9 cellular contexts compared by ENCODE assay signal in the genomic region with DNA sequence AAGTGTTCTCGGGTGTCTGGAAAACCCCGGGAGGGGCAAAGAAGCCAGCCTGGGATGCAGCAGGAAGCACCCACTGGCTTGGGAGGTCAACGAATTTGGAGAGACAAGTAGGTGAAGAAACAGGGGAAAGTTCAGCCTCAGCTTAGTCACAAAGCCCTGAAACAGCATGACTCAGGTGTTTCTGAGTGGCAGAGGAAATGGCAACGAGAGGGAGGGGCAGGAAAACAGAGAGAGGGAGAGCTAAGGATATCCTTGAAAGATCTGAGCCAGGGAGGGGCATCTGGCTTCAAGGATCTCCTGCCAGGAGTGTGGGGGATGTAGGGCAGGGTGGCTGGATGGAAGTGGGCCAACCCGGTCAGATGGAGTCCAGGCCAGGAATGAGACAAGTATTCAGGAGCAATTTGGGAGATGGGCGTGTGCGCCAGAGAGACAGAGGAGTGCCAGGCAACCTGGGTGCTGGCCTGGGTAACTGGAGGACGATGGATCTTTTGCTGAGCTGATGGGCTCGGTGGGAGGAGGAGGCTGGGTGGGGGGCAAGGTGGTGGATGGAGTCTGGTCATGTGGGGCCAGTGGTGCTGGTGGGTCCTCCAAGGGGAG. TPM values are rescaled to one million over a fixed set of nuclear protein-coding genes. Genes with fewer than 3 reads are reported as not detected.
A peak's percentile ranks its signal among the peaks of the same experiment; 100 is the strongest.
DNase-seq lines count a peak whose midpoint lies in the region; ATAC-seq, FAIRE-seq and TF ChIP-seq lines count a peak whose summit lies in the region.
"Had no signal": no experiment of that assay in that cellular context is flagged by ENCODE, and none has a peak within 500 bp of the region (broad histone marks: within the 10 kb centered on the region; RNA-seq: fewer than 3 reads in every experiment).

No MANE protein-coding gene starts in this region.

- H3K79me2 ChIP-seq in PC-3 (ENCODE audit: low read length), result no peaks in the 10 kb centered on the region
- H3K79me2 ChIP-seq in HepG2 (ENCODE audit: insufficient read depth, low read length), result no peaks in the 10 kb centered on the region

- H4K20me1 ChIP-seq in PC-3 (ENCODE audit: low read length), result no peaks in the 10 kb centered on the region
- H4K20me1 ChIP-seq in HepG2 (ENCODE audit: insufficient read depth, low read length), result no peaks in the 10 kb centered on the region

- ATAC-seq in PC-3, result peak; percentile 76
- peak; percentile 42 for ATAC-seq in HepG2
- ATAC-seq in thoracic aorta (ENCODE audit: insufficient number of reproducible peaks, low FRiP score, low read depth), result peak; percentile 96
- no peak for ATAC-seq in GM21737 (IDR thresholded peaks at IDR 0.05; ENCODE audit: unreplicated experiment)
- no peak for ATAC-seq in effector memory CD8-positive, alpha-beta T cell (replicated peaks)

- POLR2A ChIA-PET in PC-3 (lab: Charles Lee; ENCODE audit: unreplicated experiment), result interaction anchor here (0.6 to 1.6 kb wide), 5 partner anchors 12 to 31 kb away, joined by 4 to 12 read pairs (median 5); no protein-coding TSS in a partner anchor
- POLR2A ChIA-PET in HepG2 (lab: Yijun Ruan, JAX), result interaction anchor here (0.6 to 4.6 kb wide), 16 partner anchors 9 to 141 kb away, joined by 3 to 140 read pairs (median 8); partner anchors contain the start of genes ABCC3 and LUC7L3

- TF ChIP-seq CTCF in GM12865 (IDR thresholded peaks at IDR 0.05; ENCODE audit: insufficient read depth, low read depth, low read length, missing control alignments) (no peak), PC-3 (conservative IDR thresholded peaks at IDR 0.05; ENCODE audit: low read depth, low read length) (no peak), brain microvascular endothelial cell (IDR thresholded peaks at IDR 0.05; ENCODE audit: low read depth, low read length, missing control alignments) (no peak), HepG2 (CRISPR knock-in tag; IDR thresholded peaks at IDR 0.05) (no peak), thoracic aorta (IDR thresholded peaks at IDR 0.05) (no peak)

- H3K9me3 ChIP-seq in PC-3 (ENCODE audit: low read length) (no peaks in the 10 kb centered on the region), HepG2 (ENCODE audit: low read length) (no peaks in the 10 kb centered on the region), thoracic aorta (no peaks in the 10 kb centered on the region)

- H3K4me3 Mint-ChIP-seq in effector memory CD8-positive, alpha-beta T cell, result no peak overlapping the region

- peak; percentile 31 to 94; a peak in 3 of 4 replicates for TF ChIP-seq EP300 in HepG2 (IDR thresholded peaks at IDR 0.05; ENCODE audit: low read depth in 2 of 2, low read length in 2 of 2)
- TF ChIP-seq EP300 in HepG2 (CRISPR knock-in tag; IDR thresholded peaks at IDR 0.05; ENCODE audit: borderline replicate concordance), result peak; percentile 96

- peak; percentile 99 for FAIRE-seq in HepG2 (lab: Jason Lieb, UNC)
- FAIRE-seq: frontal cortex had no signal

- H3K27me3 Mint-ChIP-seq in effector memory CD8-positive, alpha-beta T cell, result peaks cover 17 to 35% of the 10 kb centered on the region in 2 donors

- intact Hi-C loops in PC-3 (cut with micrococcal nuclease), result loop anchor here (1.0 kb wide), 2 partner anchors 24 to 31 kb away; no protein-coding TSS in a partner anchor
- intact Hi-C loops in HepG2 (cut with micrococcal nuclease; ENCODE audit: unreplicated experiment), result loop anchor here (2.0 kb wide), 1 partner anchor 17 kb away; no protein-coding TSS in a partner anchor

- H3K4me3 ChIP-seq in GM12865 (ENCODE audit: low read depth, low read length), result no peak overlapping the region
- peak overlapping the region; percentile 26; the same call in 1 of the 2 replicates for H3K4me3 ChIP-seq in PC-3 (ENCODE audit: low read length)
- H3K4me3 ChIP-seq in brain microvascular endothelial cell (ENCODE audit: low read depth, low read length), result no peak overlapping the region
- peak overlapping the region in 1 of 3 experiments; percentile 11; a peak in 2 of 6 replicates for H3K4me3 ChIP-seq in HepG2 (replicated peaks in 1 of 3; ENCODE audit: insufficient read depth in 1 of 3, low read depth in 2 of 3, low read length in 3 of 3)
- H3K4me3 ChIP-seq in thoracic aorta, result no peak overlapping the region

- CTCF ChIA-PET in PC-3 (lab: Charles Lee) (interaction anchor here (0.6 to 2.4 kb wide), 6 partner anchors 23 to 33 kb away, joined by 3 to 13 read pairs (median 4); no protein-coding TSS in a partner anchor), HepG2 (lab: Yijun Ruan, JAX; ENCODE audit: low intra/inter-chr PET ratio, low total read pairs) (no interaction called here)

- H3K27me3 ChIP-seq in PC-3 (ENCODE audit: low read length) (no peaks in the 10 kb centered on the region), brain microvascular endothelial cell (replicated peaks) (no peaks in the 10 kb centered on the region), HepG2 (ENCODE audit: control insufficient read depth in 1 of 2, insufficient read depth in 2 of 2, low read length in 2 of 2) (no peaks in the 10 kb centered on the region), thoracic aorta (replicated peaks; ENCODE audit: insufficient read depth) (no peaks in the 10 kb centered on the region)

- H3K4me1 Mint-ChIP-seq in effector memory CD8-positive, alpha-beta T cell (ENCODE audit: low read depth in 2 of 2), result peaks cover 3% of the 10 kb centered on the region in 2 donors

- H3K4me1 ChIP-seq in PC-3 (ENCODE audit: insufficient read depth, low read length), result peaks cover 37% of the 10 kb centered on the region
- H3K4me1 ChIP-seq in HepG2 (ENCODE audit: insufficient read depth, low read length), result peaks cover 76% of the 10 kb centered on the region
- H3K4me1 ChIP-seq in thoracic aorta (ENCODE audit: control insufficient read depth in 1 of 2, low read depth in 2 of 2), result peaks cover 27 to 45% of the 10 kb centered on the region in 2 donors

- in situ Hi-C loops in brain microvascular endothelial cell (cut with HindIII; ENCODE audit: low pct_ligation_motif_present, low sequenced_read_pairs), result no loop called here
- in situ Hi-C loops in HepG2 (cut with HindIII; ENCODE audit: extremely low pct_ligation_motif_present, low pct_unique_long_range_greater_than_20kb), result no loop called here

- no peaks in the 10 kb centered on the region for H3K36me3 Mint-ChIP-seq in effector memory CD8-positive, alpha-beta T cell (ENCODE audit: insufficient read depth)

- no peak for TF ChIP-seq RAD21 in HepG2 (CRISPR knock-in tag; IDR thresholded peaks at IDR 0.05)

- peak in 1 of 2 experiments; percentile 48; a peak in 1 of 4 replicates for TF ChIP-seq POLR2A in HepG2 (IDR thresholded peaks at IDR 0.05; ENCODE audit: insufficient read depth in 1 of 2, low read depth in 2 of 2, low read length in 2 of 2)

- H3K4me2 ChIP-seq in PC-3 (ENCODE audit: low read length) (peak overlapping the region; percentile 73), HepG2 (ENCODE audit: low read depth, low read length) (peak overlapping the region; percentile 45)

- no peaks in the 10 kb centered on the region for H3K9me3 Mint-ChIP-seq in effector memory CD8-positive, alpha-beta T cell

- H3K36me3 ChIP-seq in PC-3 (ENCODE audit: low read depth, low read length) (no peaks in the 10 kb centered on the region; the same call in 1 of the 2 replicates), brain microvascular endothelial cell (replicated peaks) (no peaks in the 10 kb centered on the region), HepG2 (replicated peaks in 1 of 2; ENCODE audit: control insufficient read depth in 1 of 2, insufficient read depth in 2 of 2, low read length in 2 of 2) (no peaks in the 10 kb centered on the region), thoracic aorta (no peaks in the 10 kb centered on the region)

- H3K27ac ChIP-seq in PC-3 (ENCODE audit: low read length) (peak overlapping the region; percentile 89), brain microvascular endothelial cell (no peak overlapping the region), HepG2 (ENCODE audit: extremely low read length, insufficient read depth, low read length) (peak overlapping the region; percentile 82), thoracic aorta (peak overlapping the region; percentile 50 to 67)

- peak overlapping the region in 1 of 2 donors; percentile 41 for H3K27ac Mint-ChIP-seq in effector memory CD8-positive, alpha-beta T cell

- DNase-seq in A172 (ENCODE audit: low spot score) (peak; percentile 99), GM12865 (ENCODE audit: low read depth) (peak; percentile 18), PC-3 (peak; percentile 100), brain microvascular endothelial cell (peak; percentile 51), HepG2 (ENCODE audit: low spot score) (peak; percentile 93), thoracic aorta (ENCODE audit: low spot score) (peak; percentile 70)
- DNase-seq in effector memory CD8-positive, alpha-beta T cell, result no peak

- BruUV-seq in PC-3 (replicated peaks; lab: Mats Ljungman, UMichigan), result no TSS peak
- BruUV-seq in HepG2 (replicated peaks; lab: Mats Ljungman, UMichigan), result no TSS peak

- WGBS in HepG2 (ENCODE audit: low lambda C conversion rate), result 44% methylated on average over 9 of the region's 9 CpGs

- no peaks in the 10 kb centered on the region for H3K9me2 ChIP-seq in PC-3 (replicated peaks; ENCODE audit: low read length)

- H3K9ac ChIP-seq in PC-3 (ENCODE audit: low read length) (peak overlapping the region; percentile 58), HepG2 (ENCODE audit: insufficient read depth, low read depth, low read length) (peak overlapping the region; percentile 50)

- H2AFZ ChIP-seq in PC-3 (ENCODE audit: low read length) (peak overlapping the region; percentile 15), HepG2 (ENCODE audit: low read length) (no peak overlapping the region)

- H3F3A ChIP-seq in PC-3 (ENCODE audit: low read length, unreplicated experiment), result no peaks in the 10 kb centered on the region

RNA-seq across cellular contexts. Expression of gene ABCC3, which starts 27.2 kb away (rescaled TPM):
- total RNA-seq in A172 (2014; rRNA removed; shearing (Covaris generic)), result 28.1 and 35.0 TPM in 2 replicates
- 50.2 and 64.4 TPM in 2 replicates for total RNA-seq in PC-3 (2014; rRNA removed)
- total RNA-seq in HepG2 (2016; rRNA removed; fragmentation: Illumina TruSeq; extraction: Trizol), result 18.0 and 25.2 TPM in 2 replicates
- 13.3 and 13.8 TPM in 2 replicates for total RNA-seq in HepG2 (2016; cell fraction: cytosol; rRNA removed; fragmentation: Illumina TruSeq; extraction: Trizol; ENCODE audit: low read depth)
- 14.4 and 28.1 TPM in 2 replicates for total RNA-seq in HepG2 (2016; cell fraction: insoluble cytoplasmic fraction; rRNA removed; fragmentation: Illumina TruSeq; extraction: Trizol)
- 23.1 and 25.2 TPM in 2 replicates for total RNA-seq in HepG2 (2016; cell fraction: membrane; rRNA removed; fragmentation: Illumina TruSeq; extraction: Trizol)
- total RNA-seq in HepG2 (2016; cell fraction: nucleus; rRNA removed; fragmentation: Illumina TruSeq; extraction: Trizol), result 38.6 and 38.7 TPM in 2 replicates
- 50.5 and 50.7 TPM in 2 replicates for polyA plus RNA-seq in HepG2 (2011; rRNA removed)
- polyA plus RNA-seq in HepG2 (2011; cell fraction: cytosol; rRNA removed), result 19.0 and 24.0 TPM in 2 replicates
- 331 and 391 TPM in 2 replicates for polyA plus RNA-seq in HepG2 (2011; cell fraction: nucleus; rRNA removed)
- 15.7 and 38.4 TPM in 2 replicates for polyA plus RNA-seq in HepG2 (2012)
- 15.1 and 15.9 TPM in 2 replicates for polyA plus RNA-seq in HepG2 (2016; cell fraction: cytosol; fragmentation: Illumina TruSeq; extraction: Trizol; ENCODE audit: low read depth)
- 17.3 and 21.5 TPM in 2 replicates for polyA plus RNA-seq in HepG2 (2016; cell fraction: insoluble cytoplasmic fraction; fragmentation: Illumina TruSeq; extraction: Trizol; ENCODE audit: low read depth)
- polyA plus RNA-seq in HepG2 (2016; cell fraction: membrane; fragmentation: Illumina TruSeq; extraction: Trizol; ENCODE audit: low read depth), result 23.7 and 24.5 TPM in 2 replicates
- polyA plus RNA-seq in HepG2 (2016; cell fraction: nucleus; fragmentation: Illumina TruSeq; extraction: Trizol; ENCODE audit: insufficient read depth, low read depth), result 84.3 and 87.4 TPM in 2 replicates
- polyA minus RNA-seq in HepG2 (2011; rRNA and poly(A)+ RNA removed; ENCODE audit: low replicate concordance), result 73.4 and 78.1 TPM in 2 replicates
- polyA minus RNA-seq in HepG2 (2011; cell fraction: cytosol; rRNA and poly(A)+ RNA removed), result 10.9 and 17.8 TPM in 2 replicates
- polyA minus RNA-seq in HepG2 (2011; cell fraction: nucleus; rRNA and poly(A)+ RNA removed), result 61.9 and 63.1 TPM in 2 replicates
- 100 to 1,000 TPM in 1 of 2 donors, 10 to 100 TPM in 1; 72.7 to 143 TPM for total RNA-seq in thoracic aorta
- total RNA-seq: frontal cortex had no signal

RNA-seq across cellular contexts. Expression of gene ANKRD40, which starts 45.8 kb away (rescaled TPM):
- total RNA-seq in A172 (2014; rRNA removed; shearing (Covaris generic)), result 43.4 and 54.6 TPM in 2 replicates
- total RNA-seq in PC-3 (2014; rRNA removed), result 44.2 and 44.3 TPM in 2 replicates
- total RNA-seq in HepG2 (2016; rRNA removed; fragmentation: Illumina TruSeq; extraction: Trizol), result 46.4 and 52.4 TPM in 2 replicates
- total RNA-seq in HepG2 (2016; cell fraction: cytosol; rRNA removed; fragmentation: Illumina TruSeq; extraction: Trizol; ENCODE audit: low read depth), result 14.8 and 17.0 TPM in 2 replicates
- total RNA-seq in HepG2 (2016; cell fraction: insoluble cytoplasmic fraction; rRNA removed; fragmentation: Illumina TruSeq; extraction: Trizol), result 43.9 and 45.1 TPM in 2 replicates
- 53.6 and 57.7 TPM in 2 replicates for total RNA-seq in HepG2 (2016; cell fraction: membrane; rRNA removed; fragmentation: Illumina TruSeq; extraction: Trizol)
- total RNA-seq in HepG2 (2016; cell fraction: nucleus; rRNA removed; fragmentation: Illumina TruSeq; extraction: Trizol), result 27.7 and 32.1 TPM in 2 replicates
- 30.2 and 35.0 TPM in 2 replicates for polyA plus RNA-seq in HepG2 (2011; rRNA removed)
- 20.9 and 27.5 TPM in 2 replicates for polyA plus RNA-seq in HepG2 (2011; cell fraction: cytosol; rRNA removed)
- 14.0 and 17.7 TPM in 2 replicates for polyA plus RNA-seq in HepG2 (2011; cell fraction: nucleus; rRNA removed)
- 25.7 and 26.1 TPM in 2 replicates for polyA plus RNA-seq in HepG2 (2012)
- polyA plus RNA-seq in HepG2 (2016; cell fraction: cytosol; fragmentation: Illumina TruSeq; extraction: Trizol; ENCODE audit: low read depth), result 12.7 TPM in 2 replicates
- polyA plus RNA-seq in HepG2 (2016; cell fraction: insoluble cytoplasmic fraction; fragmentation: Illumina TruSeq; extraction: Trizol; ENCODE audit: low read depth), result 37.2 and 46.0 TPM in 2 replicates
- 34.9 and 37.7 TPM in 2 replicates for polyA plus RNA-seq in HepG2 (2016; cell fraction: membrane; fragmentation: Illumina TruSeq; extraction: Trizol; ENCODE audit: low read depth)
- polyA plus RNA-seq in HepG2 (2016; cell fraction: nucleus; fragmentation: Illumina TruSeq; extraction: Trizol; ENCODE audit: insufficient read depth, low read depth), result 52.0 and 58.7 TPM in 2 replicates
- 22.7 and 24.6 TPM in 2 replicates for polyA minus RNA-seq in HepG2 (2011; rRNA and poly(A)+ RNA removed; ENCODE audit: low replicate concordance)
- polyA minus RNA-seq in HepG2 (2011; cell fraction: cytosol; rRNA and poly(A)+ RNA removed), result 31.7 and 31.9 TPM in 2 replicates
- polyA minus RNA-seq in HepG2 (2011; cell fraction: nucleus; rRNA and poly(A)+ RNA removed), result 21.2 and 23.9 TPM in 2 replicates
- total RNA-seq in thoracic aorta, result 10 to 100 TPM; 38.6 to 61.9 TPM

RNA-seq across cellular contexts. Expression of gene LUC7L3, which starts 57.5 kb away (rescaled TPM):
- 58.6 and 63.2 TPM in 2 replicates for total RNA-seq in A172 (2014; rRNA removed; shearing (Covaris generic))
- total RNA-seq in PC-3 (2014; rRNA removed) (43.0 and 54.3 TPM in 2 replicates), HepG2 (2016; rRNA removed; fragmentation: Illumina TruSeq; extraction: Trizol) (60.2 and 108 TPM in 2 replicates), thoracic aorta (100 to 1,000 TPM in 1 of 2 donors, 10 to 100 TPM in 1; 60.8 to 136 TPM)
- 18.8 and 26.1 TPM in 2 replicates for total RNA-seq in HepG2 (2016; cell fraction: cytosol; rRNA removed; fragmentation: Illumina TruSeq; extraction: Trizol; ENCODE audit: low read depth)
- 62.5 and 109 TPM in 2 replicates for total RNA-seq in HepG2 (2016; cell fraction: insoluble cytoplasmic fraction; rRNA removed; fragmentation: Illumina TruSeq; extraction: Trizol)
- 14.5 and 18.9 TPM in 2 replicates for total RNA-seq in HepG2 (2016; cell fraction: membrane; rRNA removed; fragmentation: Illumina TruSeq; extraction: Trizol)
- total RNA-seq in HepG2 (2016; cell fraction: nucleus; rRNA removed; fragmentation: Illumina TruSeq; extraction: Trizol), result 195 TPM in 2 replicates
- polyA plus RNA-seq in HepG2 (2011; rRNA removed), result 95.9 and 120 TPM in 2 replicates
- 30.0 and 34.7 TPM in 2 replicates for polyA plus RNA-seq in HepG2 (2011; cell fraction: cytosol; rRNA removed)
- 415 and 478 TPM in 2 replicates for polyA plus RNA-seq in HepG2 (2011; cell fraction: nucleus; rRNA removed)
- polyA plus RNA-seq in HepG2 (2012), result 194 and 235 TPM in 2 replicates
- 7.1 and 8.6 TPM in 2 replicates for polyA plus RNA-seq in HepG2 (2016; cell fraction: cytosol; fragmentation: Illumina TruSeq; extraction: Trizol; ENCODE audit: low read depth)
- polyA plus RNA-seq in HepG2 (2016; cell fraction: insoluble cytoplasmic fraction; fragmentation: Illumina TruSeq; extraction: Trizol; ENCODE audit: low read depth), result 136 and 147 TPM in 2 replicates
- 13.0 and 18.1 TPM in 2 replicates for polyA plus RNA-seq in HepG2 (2016; cell fraction: membrane; fragmentation: Illumina TruSeq; extraction: Trizol; ENCODE audit: low read depth)
- polyA plus RNA-seq in HepG2 (2016; cell fraction: nucleus; fragmentation: Illumina TruSeq; extraction: Trizol; ENCODE audit: insufficient read depth, low read depth), result 530 TPM in 2 replicates
- polyA minus RNA-seq in HepG2 (2011; rRNA and poly(A)+ RNA removed; ENCODE audit: low replicate concordance), result 33.0 and 52.4 TPM in 2 replicates
- 14.1 and 14.4 TPM in 2 replicates for polyA minus RNA-seq in HepG2 (2011; cell fraction: cytosol; rRNA and poly(A)+ RNA removed)
- 321 and 363 TPM in 2 replicates for polyA minus RNA-seq in HepG2 (2011; cell fraction: nucleus; rRNA and poly(A)+ RNA removed)

Comparison
In these comparisons a context has a peak if more than half of its experiments do, and no peak if none do; other contexts are left out.
1. DNase-seq: peak in A172 (single experiment), GM12865 (single experiment), PC-3 (single experiment), brain microvascular endothelial cell (single experiment), HepG2 (single experiment) and thoracic aorta (single experiment); none in effector memory CD8-positive, alpha-beta T cell (0 of 3).
2. ATAC-seq: peak in PC-3 (single experiment), HepG2 (single experiment) and thoracic aorta (single experiment); none in GM21737 (single experiment) and effector memory CD8-positive, alpha-beta T cell (single experiment).